In the genomic region with DNA sequence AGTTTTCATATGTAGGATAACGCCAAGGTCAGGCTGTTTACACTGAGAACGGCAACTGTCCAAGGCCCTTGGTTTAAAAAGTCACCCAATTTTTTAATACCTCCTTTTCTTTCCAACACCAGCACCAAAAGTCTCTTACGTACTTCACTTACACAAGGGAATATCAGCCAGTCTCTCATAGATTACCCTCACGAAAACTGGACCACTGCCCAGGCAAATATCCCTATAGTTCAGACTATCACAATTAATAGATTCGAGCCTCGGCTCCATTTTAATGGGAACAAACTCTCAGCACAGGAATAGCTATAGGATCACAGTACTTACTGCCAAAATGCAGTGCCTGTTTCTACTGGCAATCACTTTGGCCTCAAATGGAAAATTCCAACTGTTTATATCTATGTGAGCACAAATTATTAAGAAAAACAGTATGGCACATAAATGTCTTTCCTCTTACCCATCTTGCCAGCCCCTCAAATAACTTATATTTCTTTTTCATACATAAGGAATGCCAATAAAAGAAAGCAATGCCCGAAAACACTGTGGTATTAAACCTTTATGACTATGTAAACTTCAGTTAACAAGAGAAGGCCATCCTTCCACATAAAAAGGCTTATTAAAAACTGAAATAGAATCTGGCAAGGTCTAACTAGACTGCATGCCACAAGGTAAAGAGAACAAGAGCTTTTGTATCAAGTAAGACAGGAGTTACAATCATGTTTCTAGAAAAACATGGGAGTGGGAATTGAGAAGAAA, we compare ENCODE assay signal across 12 cellular contexts.
A peak's percentile ranks its signal among the peaks of the same experiment; 100 is the strongest.
DNase-seq lines count a peak whose midpoint lies in the region; FAIRE-seq and TF ChIP-seq lines count a peak whose summit lies in the region.
"Had no signal": no experiment of that assay in that cellular context is flagged by ENCODE, and none has a peak within 500 bp of the region (broad histone marks: within the 10 kb centered on the region; RNA-seq: fewer than 3 reads in every experiment).

No MANE protein-coding gene starts in this region.

- peak overlapping the region in 2 of 3 donors; percentile 27 to 35 for H3K9ac ChIP-seq in skeletal muscle tissue (ENCODE audit: low read depth in 1 of 3, low read length in 3 of 3)

- DNase-seq in DMS153 (lab: John Stamatoyannopoulos, UW) (peak; percentile 36), NCI-H1105 treated with DMSO at 0.1 percent for 48 hours (lab: John Stamatoyannopoulos, UW) (peak; percentile 85), esophagus squamous epithelium (lab: John Stamatoyannopoulos, UW) (no peak), small intestine (no peak), A172 (ENCODE audit: low spot score) (no peak), hepatic stellate cell (ENCODE audit: low spot score) (no peak)
- DNase-seq in activated CD4-positive, alpha-beta T cell treated with anti-CD3 and anti-CD28 coated beads for 4 hours = no peak
- DNase-seq: cerebellar nuclear complex, islet precursor cell, NCI-H774 had no signal

- no peak overlapping the region for H3K4me3 ChIP-seq in esophagus squamous epithelium
- H3K4me3 ChIP-seq in skeletal muscle tissue (ENCODE audit: low read length in 3 of 3) = no peak overlapping the region
- no peak overlapping the region for H3K4me3 ChIP-seq in small intestine (ENCODE audit: low read depth in 1 of 2, low read length in 2 of 2)
- H3K4me3 ChIP-seq: SJSA1 had no signal

- FAIRE-seq in small intestine (lab: Jason Lieb, UNC) = no peak

- H3K27me3 ChIP-seq in esophagus squamous epithelium = no peaks in the 10 kb centered on the region
- no peaks in the 10 kb centered on the region for H3K27me3 ChIP-seq in skeletal muscle tissue (ENCODE audit: control insufficient read depth in 3 of 3, insufficient read depth in 3 of 3, low read length in 3 of 3)
- H3K27me3 ChIP-seq in small intestine (ENCODE audit: control insufficient read depth in 2 of 2, insufficient read depth in 2 of 2, low read length in 2 of 2) = no peaks in the 10 kb centered on the region
- H3K27me3 ChIP-seq: SJSA1 had no signal

- no peak for TF ChIP-seq CTCF in esophagus squamous epithelium (IDR thresholded peaks at IDR 0.05)

- WGBS in esophagus squamous epithelium, 2 donors = 54 to 62% methylated on average over 7 of the region's 7 CpGs
- WGBS in small intestine, 3 donors = 21 to 47% (median 42%) methylated on average over 7 of the region's 7 CpGs

- H3K27ac ChIP-seq in esophagus squamous epithelium (peak overlapping the region in 3 of 4 donors; percentile 26 to 53 (median 42)), skeletal muscle tissue (ENCODE audit: low read depth, low read length) (peak overlapping the region; percentile 55), small intestine (ENCODE audit: low read depth in 1 of 2, low read length in 1 of 2) (no peak overlapping the region)
- H3K27ac ChIP-seq: SJSA1 had no signal

- no peaks in the 10 kb centered on the region for H3K9me3 ChIP-seq in esophagus squamous epithelium
- H3K9me3 ChIP-seq in skeletal muscle tissue (ENCODE audit: control insufficient read depth in 3 of 3, low read length in 3 of 3) = no peaks in the 10 kb centered on the region
- H3K9me3 ChIP-seq in small intestine (ENCODE audit: control insufficient read depth, low read depth) = no peaks in the 10 kb centered on the region
- H3K9me3 ChIP-seq: SJSA1 had no signal

- no peak for TF ChIP-seq POLR2A in esophagus squamous epithelium (IDR thresholded peaks at IDR 0.05)

- intact Hi-C loops in esophagus squamous epithelium (cut with DNase I) = no loop called here

- H3K36me3 ChIP-seq in esophagus squamous epithelium (peaks cover 0 to 64% (median 3%) of the 10 kb centered on the region in 3 donors), skeletal muscle tissue (ENCODE audit: control insufficient read depth in 3 of 3, insufficient read depth in 3 of 3, low read length in 3 of 3) (peaks cover 2 to 15% (median 4%) of the 10 kb centered on the region in 3 donors), small intestine (ENCODE audit: control insufficient read depth in 2 of 2, insufficient read depth in 2 of 2, low read length in 2 of 2) (peaks cover under 1 to 5% of the 10 kb centered on the region in 2 donors)

- peaks cover 37 to 100% (median 68%) of the 10 kb centered on the region in 3 donors for H3K4me1 ChIP-seq in esophagus squamous epithelium
- peaks cover 71 to 91% (median 83%) of the 10 kb centered on the region in 3 donors for H3K4me1 ChIP-seq in skeletal muscle tissue (ENCODE audit: control insufficient read depth in 3 of 3, insufficient read depth in 3 of 3, low read length in 3 of 3)
- H3K4me1 ChIP-seq in small intestine (ENCODE audit: control insufficient read depth in 2 of 2, insufficient read depth in 1 of 2, low read depth in 1 of 2, low read length in 1 of 2) = peaks cover 16 to 39% of the 10 kb centered on the region in 2 donors

Comparison
In these comparisons a context has a peak if more than half of its experiments do, and no peak if none do; other contexts are left out.
1. DNase-seq: peak in DMS153 (single experiment) and NCI-H1105 treated with DMSO at 0.1 percent for 48 hours (single experiment); none in esophagus squamous epithelium (single experiment), small intestine (single experiment), activated CD4-positive, alpha-beta T cell treated with anti-CD3 and anti-CD28 coated beads for 4 hours (0 of 2), A172 (single experiment) and hepatic stellate cell (single experiment).
2. H3K27ac ChIP-seq: peak in esophagus squamous epithelium (3 of 4) and skeletal muscle tissue (single experiment); none in small intestine (0 of 2).